22 cellular contexts compared by ENCODE assay signal in the genomic region with DNA sequence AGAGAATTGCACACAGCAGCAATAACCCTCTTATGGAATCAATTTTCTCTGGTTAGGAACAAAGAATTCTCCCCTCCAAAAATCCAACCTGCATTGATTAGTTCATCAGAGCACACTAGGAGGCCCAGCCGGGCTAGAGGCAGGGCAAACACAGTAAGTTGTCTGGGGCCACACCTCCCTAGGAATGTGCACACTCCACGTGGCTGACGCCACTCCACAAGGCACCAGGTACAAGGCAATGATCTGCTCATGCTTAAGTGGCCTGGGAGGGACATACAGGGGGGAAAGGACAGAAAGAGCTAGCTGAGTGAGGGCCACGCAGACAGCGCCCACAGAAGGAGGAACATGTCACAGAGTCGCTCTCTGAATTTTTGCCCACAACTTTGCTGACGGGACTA.
DNase-seq lines count a peak whose midpoint lies in the region; ATAC-seq and TF ChIP-seq lines count a peak whose summit lies in the region.
"Had no signal": no experiment of that assay in that cellular context is flagged by ENCODE, and none has a peak within 500 bp of the region (broad histone marks: within the 10 kb centered on the region; RNA-seq: fewer than 3 reads in every experiment).

No MANE protein-coding gene starts in this region.

- H3K4me1 ChIP-seq in BLaER1 = peaks cover 40% of the 10 kb centered on the region
- peaks cover 15% of the 10 kb centered on the region for H3K4me1 ChIP-seq in IMR-90 (ENCODE audit: control insufficient read depth, insufficient read depth, low read length)
- H3K4me1 ChIP-seq in heart right ventricle = peaks cover 0 to 9% (median 0%) of the 10 kb centered on the region in 9 donors
- H3K4me1 ChIP-seq in tibial artery = peaks cover 0 to 6% (median 3%) of the 10 kb centered on the region in 4 donors

- H3K27ac ChIP-seq in BLaER1 = no peak overlapping the region
- no peak overlapping the region for H3K27ac ChIP-seq in IMR-90 (ENCODE audit: insufficient read depth, low read length)
- no peak overlapping the region for H3K27ac ChIP-seq in heart right ventricle
- H3K27ac ChIP-seq in tibial artery = no peak overlapping the region
- H3K27ac ChIP-seq: SJSA1 had no signal

- no peak for TF ChIP-seq CTCF in IMR-90 (conservative IDR thresholded peaks at IDR 0.05; ENCODE audit: low read depth, low read length)
- TF ChIP-seq CTCF in brain (conservative IDR thresholded peaks at IDR 0.05) = no peak
- TF ChIP-seq CTCF in heart right ventricle (IDR thresholded peaks at IDR 0.05) = no peak
- no peak for TF ChIP-seq CTCF in tibial artery (IDR thresholded peaks at IDR 0.05)

- H3K4me2 ChIP-seq in BLaER1 (peak overlapping the region; percentile 66), IMR-90 (ENCODE audit: low read depth, low read length) (no peak overlapping the region)

- H2AK9ac ChIP-seq in IMR-90 (replicated peaks; ENCODE audit: low read depth, low read length, poor library complexity) = no peak overlapping the region

- H3K27ac Mint-ChIP-seq in brain = peak overlapping the region in 3 of 5 experiments; percentile 17 to 27 (median 23)
- H3K27ac Mint-ChIP-seq: activated naive CD4-positive, alpha-beta T cell treated with anti-CD3 and anti-CD28 coated beads, Interleukin-2, amount 50 U/mL, for 72 hours; activated T-cell treated with anti-CD3 and anti-CD28 coated beads, Interleukin-2, amount 50 U/mL, for 72 hours; CD4-positive, alpha-beta memory T cell; T-helper 2 cell treated with Interferon-gamma antibody and Interleukin-4, amounts not matched to agents 5 μg/mL and 100 μg/mL, for 36 hours had no signal

- H2BK120ac ChIP-seq in IMR-90 (ENCODE audit: low read depth, low read length) = peak overlapping the region; percentile 43

- H2BK20ac ChIP-seq in IMR-90 (ENCODE audit: low read depth, low read length) = peak overlapping the region; percentile 85; the same call in 1 of the 2 replicates

- H4K5ac ChIP-seq in IMR-90 (ENCODE audit: low read depth, low read length) = no peak overlapping the region

- H3K36me3 ChIP-seq in BLaER1 = no peaks in the 10 kb centered on the region
- no peaks in the 10 kb centered on the region for H3K36me3 ChIP-seq in IMR-90 (ENCODE audit: control insufficient read depth, insufficient read depth, low read length)
- H3K36me3 ChIP-seq in heart right ventricle = no peaks in the 10 kb centered on the region
- H3K36me3 ChIP-seq in tibial artery = no peaks in the 10 kb centered on the region
- H3K36me3 ChIP-seq: SJSA1 had no signal

- TF ChIP-seq RAD21 in IMR-90 (IDR thresholded peaks at IDR 0.05; ENCODE audit: low read length) = no peak

- peak overlapping the region; percentile 15 for H2BK5ac ChIP-seq in IMR-90 (ENCODE audit: low read depth, low read length, poor library complexity, severe bottlenecking)

- H3K14ac ChIP-seq in IMR-90 (replicated peaks; ENCODE audit: low read depth, low read length) = no peak overlapping the region

- H3K9me3 ChIP-seq in BLaER1 (peaks cover 4% of the 10 kb centered on the region; the same call in 1 of the 2 replicates), IMR-90 (ENCODE audit: control insufficient read depth, insufficient read depth, low read length) (no peaks in the 10 kb centered on the region), heart right ventricle (no peaks in the 10 kb centered on the region), tibial artery (no peaks in the 10 kb centered on the region)
- H3K9me3 ChIP-seq: SJSA1 had no signal

- peak overlapping the region; percentile 92 for H2AK5ac ChIP-seq in IMR-90 (ENCODE audit: low read depth, low read length)

- H3K4ac ChIP-seq in IMR-90 (ENCODE audit: low read depth, low read length) = peak overlapping the region; percentile 59

- no peak overlapping the region for H3K56ac ChIP-seq in IMR-90 (ENCODE audit: extremely low read depth, insufficient read depth, low read length)

- no peak for TF ChIP-seq POLR2A in IMR-90 (IDR thresholded peaks at IDR 0.05; ENCODE audit: low read depth, low read length)

- H3K4me3 Mint-ChIP-seq in brain = no peak overlapping the region
- H3K4me3 Mint-ChIP-seq: activated T-cell treated with anti-CD3 and anti-CD28 coated beads, Interleukin-2, amount 50 U/mL, for 72 hours; CD4-positive, alpha-beta memory T cell; T-helper 2 cell treated with Interferon-gamma antibody and Interleukin-4, amounts not matched to agents 5 μg/mL and 100 μg/mL, for 36 hours had no signal

- CTCF ChIA-PET in IMR-90 (lab: Yijun Ruan, JAX) = interaction anchor here (1.6 to 1.9 kb wide), 2 partner anchors 171 to 204 kb away, joined by 3 to 24 read pairs; no protein-coding TSS in a partner anchor

- H2AFZ ChIP-seq in IMR-90 (replicated peaks; ENCODE audit: low read length, poor library complexity) = no peak overlapping the region

- H3K27me3 ChIP-seq in BLaER1 = no peaks in the 10 kb centered on the region
- H3K27me3 ChIP-seq in IMR-90 (ENCODE audit: control insufficient read depth, insufficient read depth, low read length) = no peaks in the 10 kb centered on the region
- no peaks in the 10 kb centered on the region for H3K27me3 ChIP-seq in heart right ventricle
- H3K27me3 ChIP-seq in tibial artery = no peaks in the 10 kb centered on the region
- H3K27me3 ChIP-seq: SJSA1 had no signal

- BruUV-seq in IMR-90 (replicated peaks; lab: Mats Ljungman, UMichigan) = no TSS peak

- 0 out of 2 replicates have a peak overlapping the region, but pooled peaks have one; percentile 0 for H3K18ac ChIP-seq in IMR-90 (ENCODE audit: low read depth, low read length)

- ATAC-seq in IMR-90 (ENCODE audit: low read depth) (peak; percentile 44), left lobe of liver (peak; percentile 46), heart right ventricle (no peak), HG03354 (IDR thresholded peaks at IDR 0.05; ENCODE audit: poor library complexity, severe bottlenecking, unreplicated experiment) (no peak)
- ATAC-seq: activated naive CD4-positive, alpha-beta T cell treated with anti-CD3 and anti-CD28 coated beads, Interleukin-2, amount 50 U/mL, for 72 hours; activated T-cell treated with anti-CD3 and anti-CD28 coated beads, Interleukin-2, amount 50 U/mL, for 72 hours; left ventricle myocardium superior had no signal

- peak overlapping the region; percentile 31 to 62; a peak in 1 of 4 replicates for H4K8ac ChIP-seq in IMR-90 (ENCODE audit: low read depth in 2 of 2, low read length in 2 of 2)

- H3K9me3 Mint-ChIP-seq in brain = peaks cover 0 to 3% (median 0%) of the 10 kb centered on the region in 5 experiments
- H3K9me3 Mint-ChIP-seq: activated naive CD4-positive, alpha-beta T cell treated with anti-CD3 and anti-CD28 coated beads, Interleukin-2, amount 50 U/mL, for 72 hours; activated T-cell treated with anti-CD3 and anti-CD28 coated beads, Interleukin-2, amount 50 U/mL, for 72 hours; CD4-positive, alpha-beta memory T cell; T-helper 2 cell treated with Interferon-gamma antibody and Interleukin-4, amounts not matched to agents 5 μg/mL and 100 μg/mL, for 36 hours had no signal

- H3K23ac ChIP-seq in IMR-90 (ENCODE audit: low read depth, low read length) = no peak overlapping the region

- H3K9ac ChIP-seq in BLaER1 (no peak overlapping the region), IMR-90 (ENCODE audit: low read depth, low read length) (no peak overlapping the region)

- POLR2A ChIA-PET in IMR-90 (lab: Charles Lee; ENCODE audit: unreplicated experiment) = no interaction called here

- WGBS in IMR-90 (ENCODE audit: extremely low coverage in 2 of 2, insufficient read length in 1 of 2), 2 experiments = no CpG with 5 or more reads among the region's 7 CpGs
- WGBS in heart right ventricle, 2 donors = 69 to 76% methylated on average over 7 of the region's 7 CpGs

- H3K79me1 ChIP-seq in IMR-90 (ENCODE audit: low read depth in 1 of 2, low read length in 2 of 2) = peaks cover 0 to 9% of the 10 kb centered on the region in 2 experiments; a peak in 2 of 4 replicates

- peaks cover 4% of the 10 kb centered on the region for H3K9me1 ChIP-seq in IMR-90 (ENCODE audit: insufficient read depth, low read length)

- peak overlapping the region; percentile 78 for H4K91ac ChIP-seq in IMR-90 (ENCODE audit: insufficient read depth, low read depth, low read length)

- DNase-seq in IMR-90 = no peak
- no peak for DNase-seq in left lobe of liver (ENCODE audit: low spot score)
- no peak for DNase-seq in heart right ventricle
- no peak for DNase-seq in CD1c-positive myeloid dendritic cell (ENCODE audit: extremely low spot score)
- DNase-seq in tibial artery = no peak
- DNase-seq: activated CD4-positive, CD25-positive, alpha-beta regulatory T cell; activated T-cell treated with anti-CD3 and anti-CD28 coated beads, Interleukin-2, amount 50 U/mL, for 72 hours; CD4-positive, alpha-beta memory T cell; cortex of kidney; DMS53; erythroblast; left ventricle myocardium superior; NCI-H1417; NCI-H748 treated with DMSO at 0.1 percent for 48 hours; OCI-M1; substantia nigra had no signal

- dilution Hi-C loops in IMR-90 (cut with HindIII; ENCODE audit: low sequenced_read_pairs, unreplicated experiment) = no loop called here

- no peaks in the 10 kb centered on the region for H3K36me3 Mint-ChIP-seq in brain
- H3K36me3 Mint-ChIP-seq: activated naive CD4-positive, alpha-beta T cell treated with anti-CD3 and anti-CD28 coated beads, Interleukin-2, amount 50 U/mL, for 72 hours had no signal

- no peaks in the 10 kb centered on the region for H3K27me3 Mint-ChIP-seq in brain
- H3K27me3 Mint-ChIP-seq: CD4-positive, alpha-beta memory T cell had no signal

- H2BK15ac ChIP-seq in IMR-90 (ENCODE audit: low read depth, low read length) = peak overlapping the region; percentile 88; the same call in 1 of the 3 replicates

- peaks cover 9% of the 10 kb centered on the region for H3K4me1 Mint-ChIP-seq in brain

- H3K4me3 ChIP-seq in BLaER1 (no peak overlapping the region), IMR-90 (ENCODE audit: insufficient read depth, low read depth, low read length) (no peak overlapping the region), heart right ventricle (no peak overlapping the region), tibial artery (no peak overlapping the region)
- H3K4me3 ChIP-seq: SJSA1 had no signal

- intact Hi-C loops in IMR-90 (cut with micrococcal nuclease) (loop anchor here (5.0 kb wide), 2 partner anchors 82 to 423 kb away; no protein-coding TSS in a partner anchor), heart right ventricle (cut with DNase I) (loop anchor here in 8 of 10 donors (5.0 to 10.0 kb wide), 4 partner anchors 107 to 260 kb away; partner anchors contain the start of gene SLC39A11 (in 1 of the 8)), tibial artery (cut with DNase I; ENCODE audit: low total_unique reads) (loop anchor here (5.0 kb wide), 1 partner anchor 172 kb away; no protein-coding TSS in a partner anchor)

- H4K20me1 ChIP-seq in BLaER1 (no peaks in the 10 kb centered on the region), IMR-90 (ENCODE audit: insufficient read depth, low read length) (no peaks in the 10 kb centered on the region)

- in situ Hi-C loops in IMR-90 (cut with MboI; ENCODE audit: low sequenced_read_pairs) = loop anchor here (5.0 to 25.0 kb wide), 3 partner anchors 172 to 423 kb away; no protein-coding TSS in a partner anchor

TF ChIP-seq in IMR-90, 13 proteins besides CTCF, POLR2A, EP300 and RAD21 (continues in another document):
- TF ChIP-seq CEBPB (IDR thresholded peaks at IDR 0.05; ENCODE audit: low read depth, low read length) = no peak

Comparison
In these comparisons a context has a peak if more than half of its experiments do, and no peak if none do; other contexts are left out.
1. ATAC-seq: peak in IMR-90 (single experiment) and left lobe of liver (single experiment); none in heart right ventricle (0 of 8) and HG03354 (single experiment).